In genomic region chr1:235320521-235321179, GRCh38 we compare ENCODE assay signal across 23 cellular contexts. TPM values are rescaled to one million over a fixed set of nuclear protein-coding genes. Genes with fewer than 3 reads are reported as not detected.
DNase-seq lines count a peak whose midpoint lies in the region; ATAC-seq and TF ChIP-seq lines count a peak whose summit lies in the region.
"Had no signal": no experiment of that assay in that cellular context is flagged by ENCODE, and none has a peak within 500 bp of the region (broad histone marks: within the 10 kb centered on the region; RNA-seq: fewer than 3 reads in every experiment).

No MANE protein-coding gene starts in this region.

- H3K27me3 Mint-ChIP-seq in T-helper 2 cell treated with Interferon-gamma antibody and Interleukin-4, amounts not matched to agents 5 μg/mL and 100 μg/mL, for 36 hours (ENCODE audit: low read depth), result no peaks in the 10 kb centered on the region
- no peaks in the 10 kb centered on the region for H3K27me3 Mint-ChIP-seq in CD8-positive, alpha-beta T cell (ENCODE audit: low read depth)
- no peaks in the 10 kb centered on the region for H3K27me3 Mint-ChIP-seq in naive B cell
- H3K27me3 Mint-ChIP-seq: IgD-negative memory B cell had no signal

- intact Hi-C loops in CD8-positive, alpha-beta T cell (cut with DNase I, micrococcal nuclease), result loop anchor here in 1 of 2 experiments (10.0 kb wide), 1 partner anchor 156 kb away; the partner anchor contains the start of gene RBM34
- intact Hi-C loops in dorsolateral prefrontal cortex (cut with DNase I), result loop anchor here (10.0 kb wide), 2 partner anchors 156 to 1204 kb away; partner anchors contain the start of genes LGALS8 (in 1 of the 2) and RBM34 (in 1 of the 2)

- no peak overlapping the region for H3K27ac ChIP-seq in CD8-positive, alpha-beta T cell (ENCODE audit: low read depth, low read length)
- H3K27ac ChIP-seq in dorsolateral prefrontal cortex (no peak overlapping the region), substantia nigra (ENCODE audit: low read depth, low read length, poor library complexity, severe bottlenecking) (no peak overlapping the region)
- H3K27ac ChIP-seq: BLaER1 treated with 17β-estradiol and CSF1 and Interleukin-3, amounts not matched to agents 10 nM and 100 nM; heart left ventricle; SJSA1 had no signal

- no peak for ATAC-seq in CD8-positive, alpha-beta T cell
- peak in 1 of 2 donors; percentile 7 for ATAC-seq in activated naive CD4-positive, alpha-beta T cell treated with anti-CD3 and anti-CD28 coated beads, Interleukin-2, amount 50 U/mL, for 72 hours
- no peak for ATAC-seq in naive B cell (ENCODE audit: low read depth in 2 of 2)
- ATAC-seq: heart left ventricle had no signal

- no peak for DNase-seq in T-helper 2 cell treated with Interferon-gamma antibody and Interleukin-4, amounts not matched to agents 5 μg/mL and 100 μg/mL, for 36 hours (ENCODE audit: low spot score)
- DNase-seq in T-helper 2 cell, result no peak
- no peak for DNase-seq in CD8-positive, alpha-beta T cell
- no peak for DNase-seq in activated naive CD4-positive, alpha-beta T cell treated with anti-CD3 and anti-CD28 coated beads, Interleukin-2, amount 50 U/mL, for 72 hours (ENCODE audit: low spot score in 2 of 2)
- no peak for DNase-seq in naive B cell
- DNase-seq in dorsolateral prefrontal cortex, result no peak
- no peak for DNase-seq in superior temporal gyrus (ENCODE audit: extremely low spot score)
- no peak for DNase-seq in substantia nigra (lab: John Stamatoyannopoulos, UW)
- DNase-seq: 8988T; activated CD8-positive, alpha-beta memory T cell treated with anti-CD3 and anti-CD28 coated beads, Interleukin-2, amount 50 U/mL, for 4 hours; central memory CD4-positive, alpha-beta T cell; DMS79; effector memory CD4-positive, alpha-beta T cell; heart left ventricle; mammary epithelial cell; NCI-H2081; NCI-H526 treated with DMSO at 0.1 percent for 48 hours; spleen; upper lobe of left lung had no signal

- no peaks in the 10 kb centered on the region for H3K27me3 ChIP-seq in CD8-positive, alpha-beta T cell (ENCODE audit: insufficient read depth, low read length)
- H3K27me3 ChIP-seq in dorsolateral prefrontal cortex, result no peaks in the 10 kb centered on the region
- H3K27me3 ChIP-seq: BLaER1 treated with 17β-estradiol and CSF1 and Interleukin-3, amounts not matched to agents 10 nM and 100 nM; heart left ventricle; SJSA1; spleen; upper lobe of left lung had no signal

- CTCF ChIA-PET in CD8-positive, alpha-beta T cell (lab: Charles Lee), result no interaction called here

- H3K36me3 Mint-ChIP-seq in T-helper 2 cell treated with Interferon-gamma antibody and Interleukin-4, amounts not matched to agents 5 μg/mL and 100 μg/mL, for 36 hours (ENCODE audit: low read depth), result peaks cover 39% of the 10 kb centered on the region
- peaks cover 61% of the 10 kb centered on the region for H3K36me3 Mint-ChIP-seq in CD8-positive, alpha-beta T cell
- peaks cover 10 to 37% of the 10 kb centered on the region in 2 donors for H3K36me3 Mint-ChIP-seq in activated naive CD4-positive, alpha-beta T cell treated with anti-CD3 and anti-CD28 coated beads, Interleukin-2, amount 50 U/mL, for 72 hours
- peaks cover 16 to 37% of the 10 kb centered on the region in 2 donors for H3K36me3 Mint-ChIP-seq in naive B cell
- H3K36me3 Mint-ChIP-seq: IgD-negative memory B cell had no signal

- H3K4me1 ChIP-seq in CD8-positive, alpha-beta T cell (ENCODE audit: insufficient read depth, low read length), result peaks cover 56% of the 10 kb centered on the region
- H3K4me1 ChIP-seq: SJSA1 had no signal

- peak overlapping the region; percentile 43 for H3K27ac Mint-ChIP-seq in T-helper 2 cell treated with Interferon-gamma antibody and Interleukin-4, amounts not matched to agents 5 μg/mL and 100 μg/mL, for 36 hours
- peak overlapping the region; percentile 10 for H3K27ac Mint-ChIP-seq in CD8-positive, alpha-beta T cell
- peak overlapping the region; percentile 7 to 34 for H3K27ac Mint-ChIP-seq in activated naive CD4-positive, alpha-beta T cell treated with anti-CD3 and anti-CD28 coated beads, Interleukin-2, amount 50 U/mL, for 72 hours
- peak overlapping the region; percentile 15 to 72 (median 55) for H3K27ac Mint-ChIP-seq in naive B cell

- POLR2A ChIA-PET in CD8-positive, alpha-beta T cell (lab: Charles Lee), result no interaction called here

- H3K9me3 ChIP-seq in CD8-positive, alpha-beta T cell (ENCODE audit: low read length), result no peaks in the 10 kb centered on the region
- H3K9me3 ChIP-seq: BLaER1 treated with 17β-estradiol and CSF1 and Interleukin-3, amounts not matched to agents 10 nM and 100 nM; heart left ventricle; SJSA1; spleen; upper lobe of left lung had no signal

- no peaks in the 10 kb centered on the region for H3K9me3 Mint-ChIP-seq in T-helper 2 cell treated with Interferon-gamma antibody and Interleukin-4, amounts not matched to agents 5 μg/mL and 100 μg/mL, for 36 hours
- H3K9me3 Mint-ChIP-seq in CD8-positive, alpha-beta T cell, result no peaks in the 10 kb centered on the region
- H3K9me3 Mint-ChIP-seq in activated naive CD4-positive, alpha-beta T cell treated with anti-CD3 and anti-CD28 coated beads, Interleukin-2, amount 50 U/mL, for 72 hours, result peaks cover 0 to 4% of the 10 kb centered on the region in 2 donors
- no peaks in the 10 kb centered on the region for H3K9me3 Mint-ChIP-seq in naive B cell
- H3K9me3 Mint-ChIP-seq: IgD-negative memory B cell, neural crest cell had no signal

- no peak for TF ChIP-seq CTCF in CD8-positive, alpha-beta T cell (IDR thresholded peaks at IDR 0.05)
- no peak for TF ChIP-seq CTCF in dorsolateral prefrontal cortex (IDR thresholded peaks at IDR 0.05 in 54 of 56, conservative IDR thresholded peaks at IDR 0.05 in 2 of 56; ENCODE audit: low read depth in 1 of 56, partially characterized antibody in 56 of 56)

- no peak overlapping the region for H3K4me3 Mint-ChIP-seq in T-helper 2 cell treated with Interferon-gamma antibody and Interleukin-4, amounts not matched to agents 5 μg/mL and 100 μg/mL, for 36 hours
- peak overlapping the region; percentile 33 for H3K4me3 Mint-ChIP-seq in CD8-positive, alpha-beta T cell
- peak overlapping the region in 1 of 8 donors; percentile 0 for H3K4me3 Mint-ChIP-seq in naive B cell

- peaks cover 47% of the 10 kb centered on the region for H3K4me1 Mint-ChIP-seq in T-helper 2 cell treated with Interferon-gamma antibody and Interleukin-4, amounts not matched to agents 5 μg/mL and 100 μg/mL, for 36 hours (ENCODE audit: low read depth)
- peaks cover 75% of the 10 kb centered on the region for H3K4me1 Mint-ChIP-seq in CD8-positive, alpha-beta T cell (ENCODE audit: low read depth)
- peaks cover 45 to 74% (median 58%) of the 10 kb centered on the region in 3 donors for H3K4me1 Mint-ChIP-seq in naive B cell

- H3K4me3 ChIP-seq in CD8-positive, alpha-beta T cell (ENCODE audit: low read depth, low read length), result no peak overlapping the region
- H3K4me3 ChIP-seq in dorsolateral prefrontal cortex, result no peak overlapping the region
- H3K4me3 ChIP-seq: BLaER1 treated with 17β-estradiol and CSF1 and Interleukin-3, amounts not matched to agents 10 nM and 100 nM; heart left ventricle; SJSA1; spleen; upper lobe of left lung had no signal

- H3K36me3 ChIP-seq in CD8-positive, alpha-beta T cell (ENCODE audit: insufficient read depth, low read length), result peaks cover 7% of the 10 kb centered on the region

RNA-seq across cellular contexts. Expression of gene ARID4B, which starts 7.3 kb away (rescaled TPM):
- 100 to 1,000 TPM; 153 to 156 TPM for total RNA-seq in CD8-positive, alpha-beta T cell
- total RNA-seq in activated naive CD4-positive, alpha-beta T cell treated with anti-CD3 and anti-CD28 coated beads, Interleukin-2, amount 50 U/mL, for 72 hours, result 10 to 100 TPM; 58.4 to 65.7 TPM
- 100 to 1,000 TPM in 1 of 6 donors, 10 to 100 TPM in 5; 22.5 to 100 (median 59.7) TPM for polyA plus RNA-seq in naive B cell (ENCODE audit: low read depth in 6 of 6)
- total RNA-seq in dorsolateral prefrontal cortex, result 10 to 100 TPM; 42.7 to 86.7 (median 59.7) TPM

RNA-seq across cellular contexts. Expression of gene GGPS1, which starts 7.7 kb away (rescaled TPM):
- 10 to 100 TPM; 18.2 to 21.3 TPM for total RNA-seq in CD8-positive, alpha-beta T cell
- 10 to 100 TPM; 33.6 to 36.1 TPM for total RNA-seq in activated naive CD4-positive, alpha-beta T cell treated with anti-CD3 and anti-CD28 coated beads, Interleukin-2, amount 50 U/mL, for 72 hours
- 10 to 100 TPM; 36.2 to 72.9 (median 64.0) TPM for polyA plus RNA-seq in naive B cell (ENCODE audit: low read depth in 6 of 6)
- total RNA-seq in dorsolateral prefrontal cortex, result 10 to 100 TPM; 28.5 to 60.2 (median 43.4) TPM

RNA-seq across cellular contexts. Expression of gene TBCE, which starts 46.6 kb away (rescaled TPM):
- total RNA-seq in CD8-positive, alpha-beta T cell, result 1 to 10 TPM; 6.0 to 7.1 TPM
- 10 to 100 TPM; 26.9 to 28.8 TPM for total RNA-seq in activated naive CD4-positive, alpha-beta T cell treated with anti-CD3 and anti-CD28 coated beads, Interleukin-2, amount 50 U/mL, for 72 hours
- polyA plus RNA-seq in naive B cell (ENCODE audit: low read depth in 6 of 6), result 10 to 100 TPM in 5 of 6 donors, 1 to 10 TPM in 1; 8.5 to 23.7 (median 13.3) TPM
- 10 to 100 TPM; 15.5 to 48.9 (median 30.1) TPM for total RNA-seq in dorsolateral prefrontal cortex
